Comparison of ENCODE assay signal across 31 cellular contexts in genomic region chr3:61828158-61828874, GRCh38.
A peak's percentile ranks its signal among the peaks of the same experiment; 100 is the strongest.
DNase-seq lines count a peak whose midpoint lies in the region; ATAC-seq, FAIRE-seq and TF ChIP-seq lines count a peak whose summit lies in the region.
"Had no signal": no experiment of that assay in that cellular context is flagged by ENCODE, and none has a peak within 500 bp of the region (broad histone marks: within the 10 kb centered on the region; RNA-seq: fewer than 3 reads in every experiment).

No MANE protein-coding gene starts in this region.

- H3F3A ChIP-seq in GM23248 (ENCODE audit: insufficient read depth): 0 out of 2 replicates have a peak, but pooled peaks cover 7% of the 10 kb centered on the region

- no peak overlapping the region for H2BK12ac ChIP-seq in H1 (ENCODE audit: low read depth, low read length)

- H3K4me2 ChIP-seq in H1 (ENCODE audit: insufficient read depth in 1 of 2, low read depth in 2 of 2, low read length in 2 of 2): peak overlapping the region; percentile 31 to 44; a peak in 2 of 4 replicates
- no peak overlapping the region for H3K4me2 ChIP-seq in GM23248 (ENCODE audit: unreplicated experiment)
- H3K4me2 ChIP-seq: KMS-11 had no signal

- ATAC-seq in sciatic nerve (peak; percentile 8), HG02610 (IDR thresholded peaks at IDR 0.05; ENCODE audit: unreplicated experiment) (no peak)
- ATAC-seq: gastroesophageal sphincter; naive thymus-derived CD4-positive, alpha-beta T cell; Panc1; stimulated activated naive CD8-positive, alpha-beta T cell treated with anti-CD3 and anti-CD28 coated beads, Interleukin-15, Interleukin-2, amounts not matched to agents 100 U/mL and 50 U/mL, for 24 hours had no signal

- no peaks in the 10 kb centered on the region for H3K27me3 Mint-ChIP-seq in CD4-positive, alpha-beta memory T cell
- H3K27me3 Mint-ChIP-seq: activated CD4-positive, alpha-beta memory T cell treated with anti-CD3 and anti-CD28 coated beads for 36 hours; CD4-positive, CD25-positive, alpha-beta regulatory T cell; dendritic cell treated with granulocyte-macrophage colony-stimulating factor and Interleukin-4, amounts not matched to agents 40 ng/mL and 50 ng/mL, for 4 days had no signal

- no peak overlapping the region for H3K27ac Mint-ChIP-seq in CD4-positive, alpha-beta memory T cell
- H3K27ac Mint-ChIP-seq: activated CD4-positive, alpha-beta memory T cell treated with anti-CD3 and anti-CD28 coated beads for 36 hours; CD4-positive, CD25-positive, alpha-beta regulatory T cell; dendritic cell treated with granulocyte-macrophage colony-stimulating factor and Interleukin-4, amounts not matched to agents 40 ng/mL and 50 ng/mL, for 4 days; naive thymus-derived CD4-positive, alpha-beta T cell had no signal

- no peak overlapping the region for H4K8ac ChIP-seq in H1 (ENCODE audit: extremely low read depth, insufficient read depth, low read length)

- H3K79me1 ChIP-seq in H1 (ENCODE audit: low read depth, low read length): peaks cover 9% of the 10 kb centered on the region

- H3K9ac ChIP-seq in H1 (replicated peaks in 1 of 4; ENCODE audit: extremely low read depth in 1 of 4, low read depth in 3 of 4, low read length in 3 of 4): peak overlapping the region in 1 of 4 experiments; percentile 1; a peak in 1 of 7 replicates
- H3K9ac ChIP-seq in GM23248: no peak overlapping the region
- H3K9ac ChIP-seq: KMS-11 had no signal

- intact Hi-C loops in sciatic nerve (cut with DNase I): no loop called here
- intact Hi-C loops in CD4-positive, alpha-beta memory T cell (cut with micrococcal nuclease): no loop called here

- H2AFZ ChIP-seq in H1 (ENCODE audit: low read length) (no peak overlapping the region), GM23248 (no peak overlapping the region)

- H4K91ac ChIP-seq in H1 (replicated peaks; ENCODE audit: insufficient read length, low read length): no peak overlapping the region

- no peak overlapping the region for H2AK5ac ChIP-seq in H1 (ENCODE audit: low read depth, low read length)

- no peak overlapping the region for H2BK5ac ChIP-seq in H1 (ENCODE audit: low read depth, low read length)

- no peaks in the 10 kb centered on the region for H3K23me2 ChIP-seq in H1 (ENCODE audit: low read depth, low read length)

- in situ Hi-C loops in GM23248 (cut with MboI): no loop called here

- no peak for TF ChIP-seq RAD21 in H1 (IDR thresholded peaks at IDR 0.05 in 1 of 2, conservative IDR thresholded peaks at IDR 0.05 in 1 of 2; ENCODE audit: low read depth in 2 of 2, low read length in 2 of 2)

- WGBS in H1 (ENCODE audit: extremely low coverage in 1 of 2, insufficient coverage in 1 of 2, insufficient read length in 1 of 2, insufficient replicate concordance in 2 of 2, low coverage in 1 of 2, low lambda C conversion rate in 2 of 2, missing lambda C conversion rate in 1 of 2), 2 experiments: 78% methylated on average over 7 of the region's 7 CpGs; no CpG with 5 or more reads in 1 of the 2 experiments
- WGBS in GM23248 (ENCODE audit: low coverage in 1 of 2, low lambda C conversion rate in 2 of 2, missing lambda C conversion rate in 2 of 2), 2 experiments: 90 to 91% methylated on average over 7 of the region's 7 CpGs

- no peaks in the 10 kb centered on the region for H3K4me1 Mint-ChIP-seq in CD4-positive, alpha-beta memory T cell
- H3K4me1 Mint-ChIP-seq: CD4-positive, CD25-positive, alpha-beta regulatory T cell; naive thymus-derived CD4-positive, alpha-beta T cell had no signal

- H3K79me2 ChIP-seq in H1 (ENCODE audit: control insufficient read depth in 1 of 2, insufficient read depth in 2 of 2, low read length in 2 of 2) (peaks cover 0 to 95% of the 10 kb centered on the region in 2 experiments; a peak in 3 of 4 replicates), GM23248 (ENCODE audit: insufficient read depth) (peaks cover 28% of the 10 kb centered on the region)

- H4K20me1 ChIP-seq in H1 (replicated peaks in 1 of 2; ENCODE audit: control insufficient read depth in 1 of 2, insufficient read depth in 2 of 2, low read length in 2 of 2) (peaks cover 0 to 2% of the 10 kb centered on the region in 2 experiments), GM23248 (ENCODE audit: insufficient read depth) (no peaks in the 10 kb centered on the region)

- H3K27ac ChIP-seq in H1 (ENCODE audit: low read depth, low read length): 0 out of 2 replicates have a peak overlapping the region, but pooled peaks have one; percentile 19
- no peak overlapping the region for H3K27ac ChIP-seq in GM23248
- H3K27ac ChIP-seq in CD4-positive, alpha-beta memory T cell (ENCODE audit: low read depth, low read length): no peak overlapping the region
- H3K27ac ChIP-seq: 22Rv1, cardiac muscle cell, KMS-11, SJSA1 had no signal

- H3K4me1 ChIP-seq in H1 (replicated peaks in 1 of 4; ENCODE audit: control insufficient read depth in 3 of 4, insufficient read depth in 4 of 4, low read length in 3 of 4) (peaks cover 4 to 17% (median 12%) of the 10 kb centered on the region in 4 experiments), GM23248 (ENCODE audit: insufficient read depth) (0 out of 2 replicates have a peak, but pooled peaks cover 5% of the 10 kb centered on the region)
- no peaks in the 10 kb centered on the region for H3K4me1 ChIP-seq in CD4-positive, alpha-beta memory T cell (ENCODE audit: insufficient read depth, low read length)
- H3K4me1 ChIP-seq: SJSA1 had no signal

- H3K9me3 Mint-ChIP-seq in CD4-positive, alpha-beta memory T cell: peaks cover 0 to 6% (median 0%) of the 10 kb centered on the region in 8 donors
- H3K9me3 Mint-ChIP-seq: dendritic cell treated with granulocyte-macrophage colony-stimulating factor and Interleukin-4, amounts not matched to agents 40 ng/mL and 50 ng/mL, for 4 days; naive thymus-derived CD4-positive, alpha-beta T cell had no signal

- no peak for TF ChIP-seq POLR2A in H1 (IDR thresholded peaks at IDR 0.05; ENCODE audit: control extremely low read depth in 1 of 2, low read depth in 2 of 2, low read length in 2 of 2)

- no peak overlapping the region for H2BK15ac ChIP-seq in H1 (ENCODE audit: low read length)

- no peak overlapping the region for H2BK120ac ChIP-seq in H1 (replicated peaks; ENCODE audit: low read depth, low read length)

- peak; percentile 79 for FAIRE-seq in H1 (lab: Jason Lieb, UNC)
- FAIRE-seq: TTC549 had no signal

- DNase-seq in NCI-H1694 treated with DMSO at 0.1 percent for 48 hours (lab: John Stamatoyannopoulos, UW) (peak; percentile 19), NCI-H1694 (lab: John Stamatoyannopoulos, UW) (no peak), NCI-H2029 treated with DMSO at 0.1 percent for 48 hours (lab: John Stamatoyannopoulos, UW) (peak; percentile 46), H1 (ENCODE audit: low read depth in 1 of 2, low spot score in 2 of 2) (no peak), sciatic nerve (ENCODE audit: low spot score) (no peak), GM23248 (no peak)
- DNase-seq in CD4-positive, alpha-beta memory T cell: no peak
- DNase-seq: activated CD4-positive, alpha-beta memory T cell treated with anti-CD3 and anti-CD28 coated beads for 36 hours; activated CD4-positive, CD25-positive, alpha-beta regulatory T cell treated with anti-CD3 and anti-CD28 coated beads, Interleukin-2, amount 50 U/mL, for 72 hours; activated CD8-positive, alpha-beta memory T cell treated with anti-CD3 and anti-CD28 coated beads, Interleukin-2, amount 50 U/mL, for 48 hours; activated naive CD4-positive, alpha-beta T cell treated with anti-CD3 and anti-CD28 coated beads, Interleukin-2, amount 50 U/mL, for 16 hours; CD4-positive, CD25-positive, alpha-beta regulatory T cell; EL; H7; midbrain; naive thymus-derived CD4-positive, alpha-beta T cell; NCI-H1436; NCI-H524; occipital lobe; stimulated activated naive CD8-positive, alpha-beta T cell treated with anti-CD3 and anti-CD28 coated beads, Interleukin-15, Interleukin-2, amounts not matched to agents 100 U/mL and 50 U/mL, for 24 hours; thyroid gland had no signal

- H3K9me3 ChIP-seq in H1 (ENCODE audit: insufficient read depth in 2 of 2, low read depth in 1 of 2, low read length in 1 of 2): no peaks in the 10 kb centered on the region
- H3K9me3 ChIP-seq in GM23248 (ENCODE audit: low read depth): no peaks in the 10 kb centered on the region
- H3K9me3 ChIP-seq in CD4-positive, alpha-beta memory T cell (ENCODE audit: control insufficient read depth in 1 of 2, low read length in 2 of 2): no peaks in the 10 kb centered on the region
- H3K9me3 ChIP-seq: gastroesophageal sphincter, SJSA1, thyroid gland had no signal

- H3K27me3 ChIP-seq in H1 (replicated peaks in 1 of 4; ENCODE audit: control insufficient read depth in 3 of 4, extremely low read depth in 1 of 4, insufficient read depth in 3 of 4, low read length in 3 of 4) (no peaks in the 10 kb centered on the region), GM23248 (replicated peaks; ENCODE audit: insufficient read depth) (no peaks in the 10 kb centered on the region)
- H3K27me3 ChIP-seq in CD4-positive, alpha-beta memory T cell (ENCODE audit: insufficient read depth, low read length): no peaks in the 10 kb centered on the region
- H3K27me3 ChIP-seq: cardiac muscle cell, gastroesophageal sphincter, SJSA1, thyroid gland had no signal

- no peak overlapping the region for H3K4me3 Mint-ChIP-seq in CD4-positive, alpha-beta memory T cell
- H3K4me3 Mint-ChIP-seq: activated CD4-positive, alpha-beta memory T cell treated with anti-CD3 and anti-CD28 coated beads for 36 hours; CD4-positive, CD25-positive, alpha-beta regulatory T cell; dendritic cell treated with granulocyte-macrophage colony-stimulating factor and Interleukin-4, amounts not matched to agents 40 ng/mL and 50 ng/mL, for 4 days; naive thymus-derived CD4-positive, alpha-beta T cell had no signal

- H3K36me3 ChIP-seq in H1 (ENCODE audit: control insufficient read depth in 2 of 4, insufficient read depth in 4 of 4, low read length in 3 of 4) (no peaks in the 10 kb centered on the region; a peak in 1 of 8 replicates), GM23248 (ENCODE audit: low read depth) (no peaks in the 10 kb centered on the region)
- no peaks in the 10 kb centered on the region for H3K36me3 ChIP-seq in CD4-positive, alpha-beta memory T cell (ENCODE audit: insufficient read depth, low read length)
- H3K36me3 ChIP-seq: cardiac muscle cell, gastroesophageal sphincter, SJSA1, thyroid gland had no signal

- no peak for TF ChIP-seq EP300 in H1 (IDR thresholded peaks at IDR 0.05; ENCODE audit: borderline replicate concordance in 1 of 2, low read depth in 2 of 2, low read length in 2 of 2)

- 0 out of 2 replicates have a peak overlapping the region, but pooled peaks have one; percentile 7 for H3K18ac ChIP-seq in H1 (ENCODE audit: extremely low read depth, low read length)

- H3K56ac ChIP-seq in H1 (replicated peaks; ENCODE audit: insufficient read length, low read depth, low read length): no peak overlapping the region

- no peak overlapping the region for H2BK20ac ChIP-seq in H1 (ENCODE audit: low read length)

- no peak for TF ChIP-seq CTCF in H1 (IDR thresholded peaks at IDR 0.05; ENCODE audit: control extremely low read depth in 1 of 3, insufficient read depth in 1 of 3, low read depth in 1 of 3, low read length in 3 of 3)

- no peak overlapping the region for H3K4me3 ChIP-seq in H1 (ENCODE audit: extremely low read depth in 1 of 4, insufficient read depth in 2 of 4, low read depth in 3 of 4, low read length in 4 of 4)
- H3K4me3 ChIP-seq in GM23248: no peak overlapping the region
- no peak overlapping the region for H3K4me3 ChIP-seq in CD4-positive, alpha-beta memory T cell (ENCODE audit: low read length in 2 of 2)
- H3K4me3 ChIP-seq: cardiac muscle cell, gastroesophageal sphincter, SJSA1, skin epidermis, thyroid gland had no signal

- no peak overlapping the region for H4K5ac ChIP-seq in H1 (ENCODE audit: insufficient read length, low read depth, low read length)

- H3K9me2 ChIP-seq in GM23248 (ENCODE audit: insufficient read depth): no peaks in the 10 kb centered on the region

- H3K14ac ChIP-seq in H1 (ENCODE audit: insufficient read length): no peak overlapping the region

- peak overlapping the region; percentile 6 for H3K23ac ChIP-seq in H1 (ENCODE audit: insufficient read length)

- H3K36me3 Mint-ChIP-seq in CD4-positive, alpha-beta memory T cell: no peaks in the 10 kb centered on the region
- H3K36me3 Mint-ChIP-seq: activated CD4-positive, alpha-beta memory T cell treated with anti-CD3 and anti-CD28 coated beads for 36 hours; CD4-positive, CD25-positive, alpha-beta regulatory T cell; naive thymus-derived CD4-positive, alpha-beta T cell had no signal

- CTCF ChIA-PET in H1 (lab: Charles Lee; ENCODE audit: partially characterized antibody): interaction anchor here (0.7 to 1.2 kb wide), 2 partner anchors 14 to 342 kb away, joined by 3 read pairs; no protein-coding TSS in a partner anchor
- CTCF ChIA-PET in CD4-positive, alpha-beta memory T cell (lab: Charles Lee; ENCODE audit: partially characterized antibody): no interaction called here

- H3K4ac ChIP-seq in H1 (replicated peaks; ENCODE audit: insufficient read length, low read depth, low read length): no peak overlapping the region

- POLR2A ChIA-PET in H1 (lab: Charles Lee; ENCODE audit: partially characterized antibody): interaction anchor here (0.5 kb wide), 1 partner anchor 339 kb away, joined by 3 read pairs; no protein-coding TSS in a partner anchor
- POLR2A ChIA-PET in CD4-positive, alpha-beta memory T cell (lab: Charles Lee; ENCODE audit: partially characterized antibody): no interaction called here

Comparison
In these comparisons a context has a peak if more than half of its experiments do, and no peak if none do; other contexts are left out.
1. DNase-seq: peak in NCI-H1694 treated with DMSO at 0.1 percent for 48 hours (single experiment) and NCI-H2029 treated with DMSO at 0.1 percent for 48 hours (single experiment); none in NCI-H1694 (single experiment), H1 (0 of 2), sciatic nerve (single experiment), GM23248 (single experiment) and CD4-positive, alpha-beta memory T cell (0 of 5).